ENCODE assay signal across 16 cellular contexts in genomic region chr11:2210366-2211112, GRCh38. TPM values are rescaled to one million over a fixed set of nuclear protein-coding genes. Genes with fewer than 3 reads are reported as not detected.
DNase-seq lines count a peak whose midpoint lies in the region; ATAC-seq, FAIRE-seq and TF ChIP-seq lines count a peak whose summit lies in the region.
"Had no signal": no experiment of that assay in that cellular context is flagged by ENCODE, and none has a peak within 500 bp of the region (broad histone marks: within the 10 kb centered on the region; RNA-seq: fewer than 3 reads in every experiment).

No MANE protein-coding gene starts in this region.

- FAIRE-seq in kidney (lab: Jason Lieb, UNC), result no peak
- FAIRE-seq in RCC 7860 (lab: Jason Lieb, UNC), result no peak

- H3K9ac ChIP-seq in kidney (ENCODE audit: low read length in 2 of 2), result no peak overlapping the region
- H3K9ac ChIP-seq: GM23248 had no signal

- DNase-seq in activated CD8-positive, alpha-beta memory T cell treated with anti-CD3 and anti-CD28 coated beads, Interleukin-2, amount 10 ng/mL, durations not matched to agents 7 days and 5 days, result peak; percentile 32
- DNase-seq in activated CD8-positive, alpha-beta memory T cell treated with anti-CD3 and anti-CD28 coated beads, Interleukin-2, amount 50 U/mL, for 48 hours, result no peak
- DNase-seq in RWPE2 (ENCODE audit: low spot score), result peak; percentile 55
- DNase-seq in kidney, result peak; percentile 71
- peak; percentile 56 for DNase-seq in spleen
- DNase-seq in CD8-positive, alpha-beta memory T cell, result no peak
- DNase-seq in amniotic stem cell (lab: John Stamatoyannopoulos, UW), result no peak
- DNase-seq in RCC 7860 (ENCODE audit: low spot score), result no peak
- DNase-seq: ACHN, gastrocnemius medialis, GM23248, NCI-H446 treated with DMSO at 0.1 percent for 48 hours, PC-9 had no signal

- no peak for TF ChIP-seq POLR2A in spleen (IDR thresholded peaks at IDR 0.05)

- peaks cover 11% of the 10 kb centered on the region for H3K4me1 Mint-ChIP-seq in activated CD8-positive, alpha-beta memory T cell treated with anti-CD3 and anti-CD28 coated beads, Interleukin-2, amount 10 ng/mL, durations not matched to agents 7 days and 5 days
- H3K4me1 Mint-ChIP-seq in CD8-positive, alpha-beta memory T cell, result peaks cover 13 to 21% (median 18%) of the 10 kb centered on the region in 3 donors

- H3K4me1 ChIP-seq in RWPE2 (ENCODE audit: insufficient read depth, poor library complexity, severe bottlenecking) (no peaks in the 10 kb centered on the region), kidney (ENCODE audit: control insufficient read depth in 1 of 2, insufficient read depth in 1 of 2, low read depth in 1 of 2, low read length in 2 of 2) (peaks cover 0 to 16% of the 10 kb centered on the region in 2 donors), spleen (peaks cover 0 to 18% (median 2%) of the 10 kb centered on the region in 6 donors)
- H3K4me1 ChIP-seq in CD8-positive, alpha-beta memory T cell (ENCODE audit: insufficient read depth, low read length), result peaks cover 15% of the 10 kb centered on the region
- H3K4me1 ChIP-seq: gastrocnemius medialis had no signal

- H3K36me3 ChIP-seq in RWPE2 (ENCODE audit: low read depth) (no peaks in the 10 kb centered on the region), kidney (ENCODE audit: control insufficient read depth in 1 of 2, insufficient read depth in 2 of 2, low read length in 2 of 2) (no peaks in the 10 kb centered on the region), spleen (no peaks in the 10 kb centered on the region)
- H3K36me3 ChIP-seq in CD8-positive, alpha-beta memory T cell (ENCODE audit: insufficient read depth, low read length), result no peaks in the 10 kb centered on the region
- H3K36me3 ChIP-seq: gastrocnemius medialis had no signal

- CTCF ChIA-PET in activated CD8-positive, alpha-beta memory T cell treated with anti-CD3 and anti-CD28 coated beads, Interleukin-2, amount 10 ng/mL, durations not matched to agents 7 days and 5 days (lab: Charles Lee), result no interaction called here
- CTCF ChIA-PET in CD8-positive, alpha-beta memory T cell (lab: Charles Lee), result interaction anchor here (2.6 kb wide), 1 partner anchor 210 kb away, joined by 7 read pairs; no protein-coding TSS in a partner anchor

- no peaks in the 10 kb centered on the region for H3K27me3 ChIP-seq in RWPE2 (ENCODE audit: insufficient read depth, poor library complexity, severe bottlenecking)
- peaks cover 0 to 37% (median 0%) of the 10 kb centered on the region in 7 donors for H3K27me3 ChIP-seq in spleen (replicated peaks in 1 of 7)
- H3K27me3 ChIP-seq in CD8-positive, alpha-beta memory T cell (ENCODE audit: insufficient read depth, low read length, poor library complexity, severe bottlenecking), result no peaks in the 10 kb centered on the region

- H3K36me3 Mint-ChIP-seq in activated CD8-positive, alpha-beta memory T cell treated with anti-CD3 and anti-CD28 coated beads, Interleukin-2, amount 10 ng/mL, durations not matched to agents 7 days and 5 days, result no peaks in the 10 kb centered on the region
- no peaks in the 10 kb centered on the region for H3K36me3 Mint-ChIP-seq in CD8-positive, alpha-beta memory T cell

- ATAC-seq in activated CD8-positive, alpha-beta memory T cell treated with anti-CD3 and anti-CD28 coated beads, Interleukin-2, amount 10 ng/mL, durations not matched to agents 7 days and 5 days, result no peak
- ATAC-seq in RWPE2 (ENCODE audit: low read depth), result no peak
- ATAC-seq: gastrocnemius medialis, T-cell had no signal

- H3K27ac ChIP-seq in RWPE2 (ENCODE audit: poor library complexity, severe bottlenecking) (no peak overlapping the region), kidney (ENCODE audit: low read depth in 2 of 2, low read length in 2 of 2) (no peak overlapping the region), spleen (no peak overlapping the region)
- H3K27ac ChIP-seq in CD8-positive, alpha-beta memory T cell (ENCODE audit: low read depth, low read length), result no peak overlapping the region
- H3K27ac ChIP-seq: gastrocnemius medialis, GM23248, PC-9 had no signal

- POLR2A ChIA-PET in CD8-positive, alpha-beta memory T cell (lab: Charles Lee), result no interaction called here

- H3K9me3 Mint-ChIP-seq in activated CD8-positive, alpha-beta memory T cell treated with anti-CD3 and anti-CD28 coated beads, Interleukin-2, amount 10 ng/mL, durations not matched to agents 7 days and 5 days (ENCODE audit: low read depth), result no peaks in the 10 kb centered on the region
- no peaks in the 10 kb centered on the region for H3K9me3 Mint-ChIP-seq in CD8-positive, alpha-beta memory T cell
- H3K9me3 Mint-ChIP-seq: T-cell had no signal

- no peaks in the 10 kb centered on the region for H3K9me3 ChIP-seq in RWPE2 (ENCODE audit: severe bottlenecking)
- no peaks in the 10 kb centered on the region for H3K9me3 ChIP-seq in kidney (ENCODE audit: control insufficient read depth in 1 of 2, low read length in 2 of 2)
- H3K9me3 ChIP-seq in spleen, result peaks cover 0 to 4% (median 0%) of the 10 kb centered on the region in 8 donors
- H3K9me3 ChIP-seq in CD8-positive, alpha-beta memory T cell (ENCODE audit: low read length), result no peaks in the 10 kb centered on the region
- H3K9me3 ChIP-seq: gastrocnemius medialis had no signal

- H3K4me3 Mint-ChIP-seq in activated CD8-positive, alpha-beta memory T cell treated with anti-CD3 and anti-CD28 coated beads, Interleukin-2, amount 10 ng/mL, durations not matched to agents 7 days and 5 days, result no peak overlapping the region
- H3K4me3 Mint-ChIP-seq in CD8-positive, alpha-beta memory T cell, result no peak overlapping the region
- H3K4me3 Mint-ChIP-seq: T-cell had no signal

- no peak overlapping the region for H3K27ac Mint-ChIP-seq in activated CD8-positive, alpha-beta memory T cell treated with anti-CD3 and anti-CD28 coated beads, Interleukin-2, amount 10 ng/mL, durations not matched to agents 7 days and 5 days
- H3K27ac Mint-ChIP-seq in CD8-positive, alpha-beta memory T cell, result no peak overlapping the region
- H3K27ac Mint-ChIP-seq: T-cell had no signal

- 83 to 87% (median 85%) methylated on average over 15 to 16 of the region's 16 CpGs for WGBS in spleen, 5 donors

- no peaks in the 10 kb centered on the region for H3K27me3 Mint-ChIP-seq in activated CD8-positive, alpha-beta memory T cell treated with anti-CD3 and anti-CD28 coated beads, Interleukin-2, amount 10 ng/mL, durations not matched to agents 7 days and 5 days
- peaks cover 7 to 11% of the 10 kb centered on the region in 2 donors for H3K27me3 Mint-ChIP-seq in CD8-positive, alpha-beta memory T cell

- no peak for TF ChIP-seq CTCF in RWPE2 (IDR thresholded peaks at IDR 0.05; ENCODE audit: poor library complexity, severe bottlenecking)
- no peak for TF ChIP-seq CTCF in kidney (IDR thresholded peaks at IDR 0.05; ENCODE audit: borderline replicate concordance, extremely low read depth, insufficient read depth)
- no peak for TF ChIP-seq CTCF in spleen (IDR thresholded peaks at IDR 0.05 in 8 of 11, conservative IDR thresholded peaks at IDR 0.05 in 3 of 11)

- H3K4me3 ChIP-seq in RWPE2 (ENCODE audit: severe bottlenecking) (no peak overlapping the region), kidney (ENCODE audit: low read length in 2 of 2) (no peak overlapping the region), spleen (no peak overlapping the region)
- H3K4me3 ChIP-seq in CD8-positive, alpha-beta memory T cell (ENCODE audit: low read length), result no peak overlapping the region
- H3K4me3 ChIP-seq: gastrocnemius medialis, GM23248, PC-9 had no signal

- intact Hi-C loops in kidney (cut with DNase I) (no loop called here), spleen (cut with DNase I; ENCODE audit: low total_unique reads) (no loop called here)

RNA-seq across cellular contexts. Expression of gene TH, which starts 38.9 kb away (rescaled TPM):
- not detected for total RNA-seq in activated CD8-positive, alpha-beta memory T cell treated with anti-CD3 and anti-CD28 coated beads, Interleukin-2, amount 10 ng/mL, durations not matched to agents 7 days and 5 days
- total RNA-seq in kidney (not detected), spleen (1 to 10 TPM in 1 of 7 donors, not detected in 6; 1.0 TPM)
- polyA plus RNA-seq in kidney (ENCODE audit: insufficient read depth, low read depth, low replicate concordance) (not detected), spleen (under 1 TPM; 0.13 to 0.38 (median 0.15) TPM)
- not detected for total RNA-seq in CD8-positive, alpha-beta memory T cell
- polyA plus RNA-seq in CD8-positive, alpha-beta memory T cell, result not detected
- total RNA-seq: gastrocnemius medialis, GM23248, skeletal muscle tissue, T-cell had no signal
- polyA plus RNA-seq: GM23248 had no signal

RNA-seq across cellular contexts. Expression of gene INS, which starts 49.5 kb away (rescaled TPM):
- total RNA-seq in activated CD8-positive, alpha-beta memory T cell treated with anti-CD3 and anti-CD28 coated beads, Interleukin-2, amount 10 ng/mL, durations not matched to agents 7 days and 5 days, result not detected
- not detected for total RNA-seq in kidney
- not detected for polyA plus RNA-seq in kidney (ENCODE audit: insufficient read depth, low read depth, low replicate concordance)
- 1 to 10 TPM in 2 of 7 donors, not detected in 5; 1.3 to 1.5 TPM for total RNA-seq in spleen
- 1 to 10 TPM; 1.3 to 2.4 (median 1.9) TPM for polyA plus RNA-seq in spleen
- not detected for total RNA-seq in CD8-positive, alpha-beta memory T cell
- not detected for polyA plus RNA-seq in CD8-positive, alpha-beta memory T cell
- total RNA-seq: gastrocnemius medialis, GM23248, PC-9, skeletal muscle tissue had no signal
- polyA plus RNA-seq: GM23248, neural cell had no signal

RNA-seq across cellular contexts. Expression of gene ASCL2, which starts 59.8 kb away (rescaled TPM):
- total RNA-seq in activated CD8-positive, alpha-beta memory T cell treated with anti-CD3 and anti-CD28 coated beads, Interleukin-2, amount 10 ng/mL, durations not matched to agents 7 days and 5 days, result under 1 TPM; 0.12 to 0.15 TPM
- total RNA-seq in kidney (5.0 TPM), spleen (1 to 10 TPM; 1.9 to 3.0 (median 2.3) TPM)
- polyA plus RNA-seq in kidney (ENCODE audit: insufficient read depth, low read depth, low replicate concordance) (1.2 TPM), spleen (1 to 10 TPM in 1 of 3 donors, under 1 TPM in 2; 0.68 to 1.3 (median 0.93) TPM)
- total RNA-seq in CD8-positive, alpha-beta memory T cell, result under 1 TPM; 0.22 to 0.55 TPM
- polyA plus RNA-seq in CD8-positive, alpha-beta memory T cell, result 8.9 TPM
- total RNA-seq: gastrocnemius medialis, GM23248, PC-9, skeletal muscle tissue had no signal
- polyA plus RNA-seq: GM23248, neural cell had no signal

Comparison
In these comparisons a context has a peak if more than half of its experiments do, and no peak if none do; other contexts are left out.
1. DNase-seq: peak in activated CD8-positive, alpha-beta memory T cell treated with anti-CD3 and anti-CD28 coated beads, Interleukin-2, amount 10 ng/mL, durations not matched to agents 7 days and 5 days (single experiment), RWPE2 (single experiment), kidney (single experiment) and spleen (single experiment); none in activated CD8-positive, alpha-beta memory T cell treated with anti-CD3 and anti-CD28 coated beads, Interleukin-2, amount 50 U/mL, for 48 hours (single experiment), CD8-positive, alpha-beta memory T cell (0 of 5), amniotic stem cell (single experiment) and RCC 7860 (single experiment).